23 cellular contexts compared by ENCODE assay signal in the genomic region with DNA sequence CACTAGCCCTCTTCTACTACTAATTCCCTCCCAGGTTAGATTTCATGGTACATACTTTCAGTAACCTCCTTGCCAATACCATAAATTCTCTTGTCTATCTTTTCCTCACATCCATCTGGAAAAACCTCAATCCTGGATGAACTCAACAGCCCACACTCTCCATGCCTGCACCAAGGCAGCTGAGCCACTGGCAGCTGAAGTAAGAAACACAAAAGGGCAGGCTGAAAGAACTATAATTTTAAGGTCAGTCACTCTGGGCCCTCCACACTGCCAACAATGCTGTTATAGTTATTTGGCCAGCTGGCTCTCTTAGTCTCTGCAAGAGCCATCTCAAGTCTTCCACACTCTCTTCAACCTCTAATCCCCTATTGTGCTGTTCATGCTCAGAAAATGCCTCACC. TPM values are rescaled to one million over a fixed set of nuclear protein-coding genes. Genes with fewer than 3 reads are reported as not detected.
A peak's percentile ranks its signal among the peaks of the same experiment; 100 is the strongest.
DNase-seq lines count a peak whose midpoint lies in the region; ATAC-seq and TF ChIP-seq lines count a peak whose summit lies in the region.
"Had no signal": no experiment of that assay in that cellular context is flagged by ENCODE, and none has a peak within 500 bp of the region (broad histone marks: within the 10 kb centered on the region; RNA-seq: fewer than 3 reads in every experiment).

No MANE protein-coding gene starts in this region.

- H3K36me3 Mint-ChIP-seq in dendritic cell treated with granulocyte-macrophage colony-stimulating factor and Interleukin-4, amounts not matched to agents 40 ng/mL and 50 ng/mL, for 4 days (ENCODE audit: low read depth), result no peaks in the 10 kb centered on the region
- no peaks in the 10 kb centered on the region for H3K36me3 Mint-ChIP-seq in activated CD4-positive, alpha-beta T cell treated with anti-CD3 and anti-CD28 coated beads, Interleukin-2, amount 10 ng/mL, durations not matched to agents 24 days and 14 days (ENCODE audit: low read depth)
- H3K36me3 Mint-ChIP-seq: T-cell had no signal

- no peaks in the 10 kb centered on the region for H3K79me1 ChIP-seq in trophoblast cell (ENCODE audit: low read length)

- no peak overlapping the region for H3K4me2 ChIP-seq in trophoblast cell (ENCODE audit: low read length)
- H3K4me2 ChIP-seq: GM23338, SK-N-SH had no signal

- no peak overlapping the region for H3K4ac ChIP-seq in trophoblast cell (ENCODE audit: low read depth, low read length)

- H3K4me3 ChIP-seq in trophoblast cell (ENCODE audit: low read depth, low read length) (no peak overlapping the region), right atrium auricular region (no peak overlapping the region)
- H3K4me3 ChIP-seq: GM12878, GM23338, K562 had no signal

- no peak overlapping the region for H3K9ac ChIP-seq in trophoblast cell (ENCODE audit: low read length)
- H3K9ac ChIP-seq: SK-N-SH had no signal

- H3K4me1 Mint-ChIP-seq in dendritic cell treated with granulocyte-macrophage colony-stimulating factor and Interleukin-4, amounts not matched to agents 40 ng/mL and 50 ng/mL, for 4 days (ENCODE audit: low read depth), result peaks cover 49% of the 10 kb centered on the region
- H3K4me1 Mint-ChIP-seq in activated CD4-positive, alpha-beta T cell treated with anti-CD3 and anti-CD28 coated beads, Interleukin-2, amount 10 ng/mL, durations not matched to agents 24 days and 14 days, result peaks cover 29% of the 10 kb centered on the region
- H3K4me1 Mint-ChIP-seq: GM23338 had no signal

- ATAC-seq in HG02763 (IDR thresholded peaks at IDR 0.05; ENCODE audit: unreplicated experiment) (no peak), GM21737 (IDR thresholded peaks at IDR 0.05; ENCODE audit: unreplicated experiment) (no peak)
- ATAC-seq: GM12878, GM23338, K562, PC-3, T-cell had no signal

- no peak overlapping the region for H2AK5ac ChIP-seq in trophoblast cell (ENCODE audit: low read length)

- H4K12ac ChIP-seq in trophoblast cell (ENCODE audit: low read depth, low read length), result no peak overlapping the region

- H2BK120ac ChIP-seq in trophoblast cell (ENCODE audit: insufficient read depth, low read length, poor library complexity), result no peak overlapping the region

- H3K14ac ChIP-seq in trophoblast cell (ENCODE audit: low read length), result no peak overlapping the region

- H2AFZ ChIP-seq in trophoblast cell (ENCODE audit: insufficient read depth, low read length, poor library complexity), result no peak overlapping the region
- H2AFZ ChIP-seq: GM23338 had no signal

- H3K27me3 ChIP-seq in trophoblast cell (ENCODE audit: insufficient read depth, low read length), result no peaks in the 10 kb centered on the region
- H3K27me3 ChIP-seq in right atrium auricular region, result no peaks in the 10 kb centered on the region

- TF ChIP-seq CTCF in right atrium auricular region (IDR thresholded peaks at IDR 0.05), result no peak

- H2BK5ac ChIP-seq in trophoblast cell (ENCODE audit: low read depth, low read length, poor library complexity), result no peak overlapping the region

- no peaks in the 10 kb centered on the region for H3K79me2 ChIP-seq in trophoblast cell (ENCODE audit: control insufficient read depth, insufficient read depth, low read length, poor library complexity)

- intact Hi-C loops in dendritic cell treated with granulocyte-macrophage colony-stimulating factor and Interleukin-4, amounts not matched to agents 40 ng/mL and 50 ng/mL, for 4 days (cut with micrococcal nuclease), result no loop called here
- intact Hi-C loops in activated CD4-positive, alpha-beta T cell treated with anti-CD3 and anti-CD28 coated beads, Interleukin-2, amount 10 ng/mL, durations not matched to agents 24 days and 14 days (cut with micrococcal nuclease), result no loop called here

- H3K9me3 Mint-ChIP-seq in dendritic cell treated with granulocyte-macrophage colony-stimulating factor and Interleukin-4, amounts not matched to agents 40 ng/mL and 50 ng/mL, for 4 days, result no peaks in the 10 kb centered on the region
- no peaks in the 10 kb centered on the region for H3K9me3 Mint-ChIP-seq in activated CD4-positive, alpha-beta T cell treated with anti-CD3 and anti-CD28 coated beads, Interleukin-2, amount 10 ng/mL, durations not matched to agents 24 days and 14 days
- H3K9me3 Mint-ChIP-seq: GM23338, T-cell had no signal

- H4K8ac ChIP-seq in trophoblast cell (ENCODE audit: low read depth, low read length), result no peak overlapping the region

- H3K27ac ChIP-seq in trophoblast cell (ENCODE audit: low read depth, low read length), result no peak overlapping the region
- H3K27ac ChIP-seq in right atrium auricular region, result no peak overlapping the region

- H4K91ac ChIP-seq in trophoblast cell (ENCODE audit: low read depth, low read length), result no peak overlapping the region

- no peak overlapping the region for H2BK12ac ChIP-seq in trophoblast cell (ENCODE audit: low read length)

- H3K27me3 Mint-ChIP-seq in dendritic cell treated with granulocyte-macrophage colony-stimulating factor and Interleukin-4, amounts not matched to agents 40 ng/mL and 50 ng/mL, for 4 days, result peaks cover 1% of the 10 kb centered on the region
- peaks cover 4% of the 10 kb centered on the region for H3K27me3 Mint-ChIP-seq in activated CD4-positive, alpha-beta T cell treated with anti-CD3 and anti-CD28 coated beads, Interleukin-2, amount 10 ng/mL, durations not matched to agents 24 days and 14 days

- H3K23ac ChIP-seq in trophoblast cell (ENCODE audit: low read length), result no peak overlapping the region

- DNase-seq in DMS79 (lab: John Stamatoyannopoulos, UW), result peak; percentile 32
- peak; percentile 69 for DNase-seq in NCI-H2227 (lab: John Stamatoyannopoulos, UW; ENCODE audit: unreplicated experiment)
- DNase-seq in trophoblast cell, result peak; percentile 51 to 82
- DNase-seq in activated CD4-positive, alpha-beta T cell treated with anti-CD3 and anti-CD28 coated beads, Interleukin-2, amount 10 ng/mL, durations not matched to agents 24 days and 14 days, result no peak
- no peak for DNase-seq in right atrium auricular region (ENCODE audit: low spot score)
- DNase-seq: ACHN, AML-193, GF-D8, HCEC 1CT, NCI-H1105 treated with DMSO at 0.1 percent for 48 hours, NCI-H187, NCI-H446 treated with DMSO at 0.1 percent for 48 hours, PC-3, RPMI8226, SHP77 treated with DMSO at 0.1 percent for 48 hours, SK-N-SH, T-cell had no signal

- peak overlapping the region; percentile 9 for H3K27ac Mint-ChIP-seq in dendritic cell treated with granulocyte-macrophage colony-stimulating factor and Interleukin-4, amounts not matched to agents 40 ng/mL and 50 ng/mL, for 4 days
- H3K27ac Mint-ChIP-seq in activated CD4-positive, alpha-beta T cell treated with anti-CD3 and anti-CD28 coated beads, Interleukin-2, amount 10 ng/mL, durations not matched to agents 24 days and 14 days, result no peak overlapping the region
- H3K27ac Mint-ChIP-seq: GM23338, T-cell had no signal

- H3K36me3 ChIP-seq in trophoblast cell (ENCODE audit: control insufficient read depth in 1 of 2, insufficient read depth in 2 of 2, low read length in 2 of 2) (no peaks in the 10 kb centered on the region), right atrium auricular region (no peaks in the 10 kb centered on the region)

- no peak overlapping the region for H3K4me3 Mint-ChIP-seq in dendritic cell treated with granulocyte-macrophage colony-stimulating factor and Interleukin-4, amounts not matched to agents 40 ng/mL and 50 ng/mL, for 4 days
- no peak overlapping the region for H3K4me3 Mint-ChIP-seq in activated CD4-positive, alpha-beta T cell treated with anti-CD3 and anti-CD28 coated beads, Interleukin-2, amount 10 ng/mL, durations not matched to agents 24 days and 14 days
- H3K4me3 Mint-ChIP-seq: GM23338, T-cell had no signal

- no peaks in the 10 kb centered on the region for H3K4me1 ChIP-seq in trophoblast cell (ENCODE audit: control insufficient read depth in 1 of 2, insufficient read depth in 2 of 2, low read length in 2 of 2)
- H3K4me1 ChIP-seq in right atrium auricular region, result no peaks in the 10 kb centered on the region

- no peaks in the 10 kb centered on the region for H3K9me3 ChIP-seq in trophoblast cell (ENCODE audit: insufficient read depth, low read depth, low read length)
- no peaks in the 10 kb centered on the region for H3K9me3 ChIP-seq in right atrium auricular region
- H3K9me3 ChIP-seq: SK-N-SH had no signal

- H3K18ac ChIP-seq in trophoblast cell (ENCODE audit: low read length), result no peak overlapping the region

RNA-seq across cellular contexts. Expression of a gene that starts 15.1 kb away (rescaled TPM):
- polyA plus RNA-seq in trophoblast cell (2013), result 31.9 and 33.4 TPM in 2 replicates
- 17.7 and 18.7 TPM in 2 replicates for total RNA-seq in activated CD4-positive, alpha-beta T cell treated with anti-CD3 and anti-CD28 coated beads, Interleukin-2, amount 10 ng/mL, durations not matched to agents 24 days and 14 days
- total RNA-seq in right atrium auricular region, result 10 to 100 TPM; 39.9 to 47.2 TPM

Comparison
In these comparisons a context has a peak if more than half of its experiments do, and no peak if none do; other contexts are left out.
1. DNase-seq: peak in DMS79 (single experiment), NCI-H2227 (single experiment) and trophoblast cell (2 of 2); none in activated CD4-positive, alpha-beta T cell treated with anti-CD3 and anti-CD28 coated beads, Interleukin-2, amount 10 ng/mL, durations not matched to agents 24 days and 14 days (single experiment) and right atrium auricular region (single experiment).